In the genomic region with DNA sequence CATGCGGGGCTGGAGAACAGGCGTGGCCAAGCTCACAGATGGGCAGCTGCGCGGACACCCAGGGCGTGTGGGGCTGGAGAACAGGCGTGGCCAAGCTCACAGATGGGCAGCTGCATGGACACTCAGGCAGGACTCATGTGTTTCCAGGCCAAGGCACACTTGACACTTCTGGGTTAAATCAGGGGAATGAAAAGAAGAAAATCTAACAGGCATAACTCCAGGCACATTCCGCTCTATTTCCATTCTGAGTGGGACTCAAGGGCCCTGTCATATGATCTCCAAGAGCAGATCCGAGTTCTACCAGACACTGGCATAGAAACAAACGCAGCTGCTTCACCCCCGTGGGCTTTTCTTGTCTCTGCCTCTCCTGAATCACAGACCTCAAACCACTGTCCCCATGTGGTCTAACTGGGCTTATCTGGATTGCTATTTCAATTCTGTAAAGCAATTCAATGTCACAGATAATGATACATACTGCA, we compare ENCODE assay signal across 19 cellular contexts. TPM values are rescaled to one million over a fixed set of nuclear protein-coding genes. Genes with fewer than 3 reads are reported as not detected.
DNase-seq lines count a peak whose midpoint lies in the region; ATAC-seq, FAIRE-seq and TF ChIP-seq lines count a peak whose summit lies in the region.
"Had no signal": no experiment of that assay in that cellular context is flagged by ENCODE, and none has a peak within 500 bp of the region (broad histone marks: within the 10 kb centered on the region; RNA-seq: fewer than 3 reads in every experiment).

No MANE protein-coding gene starts in this region.

- no peak overlapping the region for H3K4me2 ChIP-seq in HepG2 (ENCODE audit: low read depth, low read length)
- H3K4me2 ChIP-seq: GM23338 had no signal

- H3K27ac ChIP-seq in right lobe of liver (no peak overlapping the region), HepG2 (ENCODE audit: extremely low read length, insufficient read depth, low read length) (no peak overlapping the region), aorta (ENCODE audit: low read depth in 1 of 2, low read length in 2 of 2) (no peak overlapping the region)
- H3K27ac ChIP-seq: adrenal gland, skin epidermis had no signal

- no peak overlapping the region for H3K9ac ChIP-seq in HepG2 (ENCODE audit: insufficient read depth, low read depth, low read length)

- no peaks in the 10 kb centered on the region for H4K20me1 ChIP-seq in HepG2 (ENCODE audit: insufficient read depth, low read length)

- TF ChIP-seq CTCF in right lobe of liver (IDR thresholded peaks at IDR 0.05) (no peak), HepG2 (CRISPR knock-in tag; IDR thresholded peaks at IDR 0.05) (no peak), brain (conservative IDR thresholded peaks at IDR 0.05) (no peak)
- TF ChIP-seq CTCF in activated CD8-positive, alpha-beta T cell treated with anti-CD3 and anti-CD28 coated beads for 36 hours (IDR thresholded peaks at IDR 0.05) = no peak

- peak in 2 of 3 donors; percentile 3 to 9 for DNase-seq in right lobe of liver
- DNase-seq in HepG2 (ENCODE audit: low spot score) = no peak
- DNase-seq in myocyte (ENCODE audit: low read depth) = peak; percentile 96
- DNase-seq in aorta = peak; percentile 6 to 9
- no peak for DNase-seq in activated CD8-positive, alpha-beta T cell treated with anti-CD3 and anti-CD28 coated beads for 36 hours
- no peak for DNase-seq in activated T-cell treated with anti-CD3 and anti-CD28 coated beads, Interleukin-2, amount 50 U/mL, for 72 hours
- DNase-seq: activated CD4-positive, alpha-beta T cell treated with anti-CD3 and anti-CD28 coated beads, Interleukin-2, amount 10 ng/mL, durations not matched to agents 24 days and 14 days; activated T-cell treated with anti-CD3 and anti-CD28 coated beads, Interleukin-2, amount 50 U/mL, for 4 hours; adrenal gland; Calu3; NCI-H1048; NCI-H748 treated with DMSO at 0.1 percent for 48 hours; stimulated activated naive CD8-positive, alpha-beta T cell treated with anti-CD3 and anti-CD28 coated beads, Interleukin-15, Interleukin-2, amounts not matched to agents 100 U/mL and 50 U/mL, for 24 hours; T-helper 2 cell had no signal

- peaks cover 43% of the 10 kb centered on the region for H3K36me3 Mint-ChIP-seq in brain
- peaks cover 42% of the 10 kb centered on the region for H3K36me3 Mint-ChIP-seq in activated CD8-positive, alpha-beta T cell treated with anti-CD3 and anti-CD28 coated beads for 36 hours (ENCODE audit: low read depth)
- H3K36me3 Mint-ChIP-seq in activated T-cell treated with anti-CD3 and anti-CD28 coated beads, Interleukin-2, amount 50 U/mL, for 72 hours (ENCODE audit: insufficient read depth in 2 of 2) = peaks cover 14 to 24% of the 10 kb centered on the region in 2 donors

- WGBS in right lobe of liver (ENCODE audit: insufficient coverage, low coverage, low lambda C conversion rate, missing lambda C conversion rate) = 66% methylated on average over 6 of the region's 10 CpGs
- 19% methylated on average over 4 of the region's 10 CpGs for WGBS in HepG2 (ENCODE audit: low lambda C conversion rate)
- 75 to 86% methylated on average over 8 to 10 of the region's 10 CpGs for WGBS in aorta, 2 donors

- H3K36me3 ChIP-seq in right lobe of liver (peaks cover 0 to 6% (median 2%) of the 10 kb centered on the region in 4 donors), HepG2 (replicated peaks in 1 of 2; ENCODE audit: control insufficient read depth in 1 of 2, insufficient read depth in 2 of 2, low read length in 2 of 2) (no peaks in the 10 kb centered on the region), aorta (ENCODE audit: control insufficient read depth in 1 of 2, insufficient read depth in 2 of 2, low read length in 1 of 2) (peaks cover 0 to 8% of the 10 kb centered on the region in 2 donors)

- H3K4me1 ChIP-seq in right lobe of liver (no peaks in the 10 kb centered on the region), HepG2 (ENCODE audit: insufficient read depth, low read length) (no peaks in the 10 kb centered on the region), aorta (ENCODE audit: control insufficient read depth in 1 of 2, insufficient read depth in 2 of 2, low read length in 2 of 2) (no peaks in the 10 kb centered on the region)
- H3K4me1 ChIP-seq: adrenal gland had no signal

- H3K9me3 ChIP-seq in right lobe of liver (no peaks in the 10 kb centered on the region), HepG2 (ENCODE audit: low read length) (no peaks in the 10 kb centered on the region), aorta (ENCODE audit: control insufficient read depth, low read length) (no peaks in the 10 kb centered on the region)
- H3K9me3 ChIP-seq: adrenal gland had no signal

- peaks cover 15% of the 10 kb centered on the region for H3K4me1 Mint-ChIP-seq in brain
- peaks cover 15% of the 10 kb centered on the region for H3K4me1 Mint-ChIP-seq in activated CD8-positive, alpha-beta T cell treated with anti-CD3 and anti-CD28 coated beads for 36 hours (ENCODE audit: low read depth)
- peaks cover 5% of the 10 kb centered on the region for H3K4me1 Mint-ChIP-seq in activated T-cell treated with anti-CD3 and anti-CD28 coated beads, Interleukin-2, amount 50 U/mL, for 72 hours (ENCODE audit: low read depth)
- H3K4me1 Mint-ChIP-seq: GM23338 had no signal

- POLR2A ChIA-PET in HepG2 (lab: Yijun Ruan, JAX) = no interaction called here
- POLR2A ChIA-PET in activated CD8-positive, alpha-beta T cell treated with anti-CD3 and anti-CD28 coated beads for 36 hours (lab: Charles Lee) = no interaction called here

- H3K27me3 Mint-ChIP-seq in brain = no peaks in the 10 kb centered on the region
- no peaks in the 10 kb centered on the region for H3K27me3 Mint-ChIP-seq in activated CD8-positive, alpha-beta T cell treated with anti-CD3 and anti-CD28 coated beads for 36 hours
- no peaks in the 10 kb centered on the region for H3K27me3 Mint-ChIP-seq in activated T-cell treated with anti-CD3 and anti-CD28 coated beads, Interleukin-2, amount 50 U/mL, for 72 hours (ENCODE audit: low read depth)
- H3K27me3 Mint-ChIP-seq: activated CD4-positive, alpha-beta T cell treated with anti-CD3 and anti-CD28 coated beads, Interleukin-2, amount 10 ng/mL, durations not matched to agents 24 days and 14 days; naive thymus-derived CD8-positive, alpha-beta T cell had no signal

- intact Hi-C loops in right lobe of liver (cut with DNase I) = no loop called here
- intact Hi-C loops in HepG2 (cut with micrococcal nuclease; ENCODE audit: unreplicated experiment) = no loop called here
- intact Hi-C loops in aorta (cut with DNase I) = no loop called here
- intact Hi-C loops in activated CD8-positive, alpha-beta T cell treated with anti-CD3 and anti-CD28 coated beads for 36 hours (cut with micrococcal nuclease) = no loop called here

- H3K4me3 ChIP-seq in right lobe of liver (no peak overlapping the region), HepG2 (replicated peaks in 1 of 3; ENCODE audit: insufficient read depth in 1 of 3, low read depth in 2 of 3, low read length in 3 of 3) (no peak overlapping the region), aorta (ENCODE audit: low read length in 2 of 2) (no peak overlapping the region)
- H3K4me3 ChIP-seq: adrenal gland, GM23338, skin epidermis had no signal

- no TSS peak for BruUV-seq in HepG2 (replicated peaks; lab: Mats Ljungman, UMichigan)

- H2AFZ ChIP-seq in HepG2 (ENCODE audit: low read length) = no peak overlapping the region
- H2AFZ ChIP-seq: GM23338 had no signal

- no peak for ATAC-seq in right lobe of liver
- no peak for ATAC-seq in HepG2
- ATAC-seq in aorta (ENCODE audit: low FRiP score) = no peak
- ATAC-seq in HG02852 (IDR thresholded peaks at IDR 0.05; ENCODE audit: unreplicated experiment) = no peak
- ATAC-seq in activated CD8-positive, alpha-beta T cell treated with anti-CD3 and anti-CD28 coated beads for 36 hours = no peak
- no peak for ATAC-seq in activated T-cell treated with anti-CD3 and anti-CD28 coated beads, Interleukin-2, amount 50 U/mL, for 72 hours (replicated peaks in 1 of 2)
- ATAC-seq: activated T-cell treated with anti-CD3 and anti-CD28 coated beads, Interleukin-2, amount 50 U/mL, for 4 hours; GM23338; naive thymus-derived CD8-positive, alpha-beta T cell; stimulated activated naive CD8-positive, alpha-beta T cell treated with anti-CD3 and anti-CD28 coated beads, Interleukin-15, Interleukin-2, amounts not matched to agents 100 U/mL and 50 U/mL, for 24 hours had no signal

- no peaks in the 10 kb centered on the region for H3K79me2 ChIP-seq in HepG2 (ENCODE audit: insufficient read depth, low read length)

- CTCF ChIA-PET in HepG2 (lab: Yijun Ruan, JAX; ENCODE audit: low intra/inter-chr PET ratio, low total read pairs) = no interaction called here
- CTCF ChIA-PET in activated CD8-positive, alpha-beta T cell treated with anti-CD3 and anti-CD28 coated beads for 36 hours (lab: Charles Lee) = no interaction called here

- no peak for TF ChIP-seq EP300 in HepG2 (IDR thresholded peaks at IDR 0.05; ENCODE audit: low read depth in 2 of 2, low read length in 2 of 2)
- no peak for TF ChIP-seq EP300 in HepG2 (CRISPR knock-in tag; IDR thresholded peaks at IDR 0.05; ENCODE audit: borderline replicate concordance)

- H3K9me3 Mint-ChIP-seq in brain = peaks cover 0 to 3% (median 0%) of the 10 kb centered on the region in 5 experiments
- H3K9me3 Mint-ChIP-seq in activated CD8-positive, alpha-beta T cell treated with anti-CD3 and anti-CD28 coated beads for 36 hours = no peaks in the 10 kb centered on the region
- peaks cover 6 to 12% of the 10 kb centered on the region in 2 donors for H3K9me3 Mint-ChIP-seq in activated T-cell treated with anti-CD3 and anti-CD28 coated beads, Interleukin-2, amount 50 U/mL, for 72 hours
- H3K9me3 Mint-ChIP-seq: activated T-cell treated with anti-CD3 and anti-CD28 coated beads, Interleukin-2, amount 50 U/mL, for 4 hours; naive thymus-derived CD8-positive, alpha-beta T cell had no signal

- TF ChIP-seq POLR2A in right lobe of liver (IDR thresholded peaks at IDR 0.05) = no peak
- TF ChIP-seq POLR2A in HepG2 (IDR thresholded peaks at IDR 0.05; ENCODE audit: insufficient read depth in 1 of 2, low read depth in 2 of 2, low read length in 2 of 2) = no peak

- H3K4me3 Mint-ChIP-seq in brain = no peak overlapping the region
- no peak overlapping the region for H3K4me3 Mint-ChIP-seq in activated CD8-positive, alpha-beta T cell treated with anti-CD3 and anti-CD28 coated beads for 36 hours
- H3K4me3 Mint-ChIP-seq in activated T-cell treated with anti-CD3 and anti-CD28 coated beads, Interleukin-2, amount 50 U/mL, for 72 hours = no peak overlapping the region
- H3K4me3 Mint-ChIP-seq: activated CD4-positive, alpha-beta T cell treated with anti-CD3 and anti-CD28 coated beads, Interleukin-2, amount 10 ng/mL, durations not matched to agents 24 days and 14 days; activated T-cell treated with anti-CD3 and anti-CD28 coated beads, Interleukin-2, amount 50 U/mL, for 4 hours; GM23338 had no signal

- FAIRE-seq in HepG2 (lab: Jason Lieb, UNC) = no peak

- TF ChIP-seq RAD21 in HepG2 (CRISPR knock-in tag; IDR thresholded peaks at IDR 0.05) = no peak

- peak overlapping the region in 4 of 5 experiments; percentile 29 to 83 (median 56) for H3K27ac Mint-ChIP-seq in brain
- no peak overlapping the region for H3K27ac Mint-ChIP-seq in activated CD8-positive, alpha-beta T cell treated with anti-CD3 and anti-CD28 coated beads for 36 hours
- no peak overlapping the region for H3K27ac Mint-ChIP-seq in activated T-cell treated with anti-CD3 and anti-CD28 coated beads, Interleukin-2, amount 50 U/mL, for 72 hours
- H3K27ac Mint-ChIP-seq: activated CD4-positive, alpha-beta T cell treated with anti-CD3 and anti-CD28 coated beads, Interleukin-2, amount 10 ng/mL, durations not matched to agents 24 days and 14 days; GM23338 had no signal

- in situ Hi-C loops in HepG2 (cut with HindIII; ENCODE audit: extremely low pct_ligation_motif_present, low pct_unique_long_range_greater_than_20kb) = no loop called here

- H3K27me3 ChIP-seq in right lobe of liver = no peaks in the 10 kb centered on the region
- peaks cover 0 to 12% of the 10 kb centered on the region in 2 experiments; a peak in 2 of 5 replicates for H3K27me3 ChIP-seq in HepG2 (ENCODE audit: control insufficient read depth in 1 of 2, insufficient read depth in 2 of 2, low read length in 2 of 2)
- H3K27me3 ChIP-seq in aorta (ENCODE audit: control insufficient read depth in 1 of 2, insufficient read depth in 2 of 2, low read length in 1 of 2) = no peaks in the 10 kb centered on the region
- H3K27me3 ChIP-seq: adrenal gland had no signal

RNA-seq across cellular contexts. Expression of gene C13orf46, which starts 17.4 kb away (rescaled TPM):
- total RNA-seq in right lobe of liver (1 to 10 TPM in 2 of 6 experiments, under 1 TPM in 4; 0.04 to 1.1 (median 0.60) TPM), HepG2 (2016; rRNA removed; fragmentation: Illumina TruSeq; extraction: Trizol) (not detected in 2 replicates), myocyte (not detected in 2 replicates), aorta (1 to 10 TPM; 2.1 to 3.5 TPM)
- total RNA-seq in HepG2 (2016; cell fraction: cytosol; rRNA removed; fragmentation: Illumina TruSeq; extraction: Trizol; ENCODE audit: low read depth) = not detected in 2 replicates
- total RNA-seq in HepG2 (2016; cell fraction: insoluble cytoplasmic fraction; rRNA removed; fragmentation: Illumina TruSeq; extraction: Trizol) = not detected in 2 replicates
- not detected in 2 replicates for total RNA-seq in HepG2 (2016; cell fraction: membrane; rRNA removed; fragmentation: Illumina TruSeq; extraction: Trizol)
- not detected in 2 replicates for total RNA-seq in HepG2 (2016; cell fraction: nucleus; rRNA removed; fragmentation: Illumina TruSeq; extraction: Trizol)
- polyA plus RNA-seq in HepG2 (2011; rRNA removed) (0.01 TPM in 1 of 2 replicates, not detected in the other), brain (ENCODE audit: insufficient read depth, low read depth, low replicate concordance) (0.24 TPM), aorta (under 1 TPM; 0.13 to 0.43 TPM)
- polyA plus RNA-seq in HepG2 (2011; cell fraction: cytosol; rRNA removed) = not detected in 2 replicates
- polyA plus RNA-seq in HepG2 (2011; cell fraction: nucleus; rRNA removed) = 0.03 TPM in 1 of 2 replicates, not detected in the other
- polyA plus RNA-seq in HepG2 (2012) = not detected in 2 replicates
- polyA plus RNA-seq in HepG2 (2016; cell fraction: cytosol; fragmentation: Illumina TruSeq; extraction: Trizol; ENCODE audit: low read depth) = not detected in 2 replicates
- not detected in 2 replicates for polyA plus RNA-seq in HepG2 (2016; cell fraction: insoluble cytoplasmic fraction; fragmentation: Illumina TruSeq; extraction: Trizol; ENCODE audit: low read depth)
- polyA plus RNA-seq in HepG2 (2016; cell fraction: membrane; fragmentation: Illumina TruSeq; extraction: Trizol; ENCODE audit: low read depth) = not detected in 2 replicates
- polyA plus RNA-seq in HepG2 (2016; cell fraction: nucleus; fragmentation: Illumina TruSeq; extraction: Trizol; ENCODE audit: insufficient read depth, low read depth) = not detected in 2 replicates
- 1.9 TPM in 1 of 2 replicates, not detected in the other for polyA minus RNA-seq in HepG2 (2011; rRNA and poly(A)+ RNA removed; ENCODE audit: low replicate concordance)
- polyA minus RNA-seq in HepG2 (2011; cell fraction: cytosol; rRNA and poly(A)+ RNA removed) = not detected in 2 replicates
- polyA minus RNA-seq in HepG2 (2011; cell fraction: nucleus; rRNA and poly(A)+ RNA removed) = 0.13 TPM in 1 of 2 replicates, not detected in the other
- 2.1 TPM for polyA plus RNA-seq in myocyte (2012)
- 1 to 10 TPM; 1.6 to 1.9 TPM for total RNA-seq in activated CD8-positive, alpha-beta T cell treated with anti-CD3 and anti-CD28 coated beads for 36 hours
- total RNA-seq in activated T-cell treated with anti-CD3 and anti-CD28 coated beads, Interleukin-2, amount 50 U/mL, for 72 hours = 1 to 10 TPM; 4.6 to 6.9 TPM

Comparison
In these comparisons a context has a peak if more than half of its experiments do, and no peak if none do; other contexts are left out.
1. DNase-seq: peak in right lobe of liver (2 of 3), myocyte (single experiment) and aorta (2 of 2); none in HepG2 (single experiment), activated CD8-positive, alpha-beta T cell treated with anti-CD3 and anti-CD28 coated beads for 36 hours (single experiment) and activated T-cell treated with anti-CD3 and anti-CD28 coated beads, Interleukin-2, amount 50 U/mL, for 72 hours (0 of 2).
2. H3K27ac Mint-ChIP-seq: peak in brain (4 of 5); none in activated CD8-positive, alpha-beta T cell treated with anti-CD3 and anti-CD28 coated beads for 36 hours (single experiment) and activated T-cell treated with anti-CD3 and anti-CD28 coated beads, Interleukin-2, amount 50 U/mL, for 72 hours (single experiment).